Comparison of ENCODE assay signal across 23 cellular contexts in genomic region chr6:118683881-118684872, GRCh38. TPM values are rescaled to one million over a fixed set of nuclear protein-coding genes. Genes with fewer than 3 reads are reported as not detected.
A peak's percentile ranks its signal among the peaks of the same experiment; 100 is the strongest.
DNase-seq lines count a peak whose midpoint lies in the region; ATAC-seq, FAIRE-seq and TF ChIP-seq lines count a peak whose summit lies in the region.
"Had no signal": no experiment of that assay in that cellular context is flagged by ENCODE, and none has a peak within 500 bp of the region (broad histone marks: within the 10 kb centered on the region; RNA-seq: fewer than 3 reads in every experiment).

No MANE protein-coding gene starts in this region.

- peaks cover 28% of the 10 kb centered on the region for H3K36me3 Mint-ChIP-seq in activated T-cell treated with anti-CD3 and anti-CD28 coated beads, Interleukin-2, amount 50 U/mL, for 24 hours (ENCODE audit: low read depth)
- peaks cover 44% of the 10 kb centered on the region for H3K36me3 Mint-ChIP-seq in activated T-helper 2 cell treated with anti-CD3 and anti-CD28 coated beads, Interferon-gamma antibody, Interleukin-2, Interleukin-4, amounts not matched to agents 10 μg/mL and 5 μg/mL and 100 μg/mL, durations not matched to agents 14 hours and 24 hours and 36 hours (ENCODE audit: low read depth)
- no peaks in the 10 kb centered on the region for H3K36me3 Mint-ChIP-seq in progenitor cell of endocrine pancreas (ENCODE audit: insufficient read depth)
- H3K36me3 Mint-ChIP-seq: brain had no signal

- peaks cover 77% of the 10 kb centered on the region for H3K4me1 Mint-ChIP-seq in activated T-cell treated with anti-CD3 and anti-CD28 coated beads, Interleukin-2, amount 50 U/mL, for 24 hours (ENCODE audit: low read depth)
- H3K4me1 Mint-ChIP-seq in activated T-helper 2 cell treated with anti-CD3 and anti-CD28 coated beads, Interferon-gamma antibody, Interleukin-2, Interleukin-4, amounts not matched to agents 10 μg/mL and 5 μg/mL and 100 μg/mL, durations not matched to agents 14 hours and 24 hours and 36 hours (ENCODE audit: low read depth) = peaks cover 60% of the 10 kb centered on the region
- H3K4me1 Mint-ChIP-seq in progenitor cell of endocrine pancreas (ENCODE audit: low read depth) = no peaks in the 10 kb centered on the region

- H2AFZ ChIP-seq in parathyroid adenoma = peak overlapping the region; percentile 13

- FAIRE-seq in GM19239 (lab: Jason Lieb, UNC) (peak; percentile 57), frontal cortex (lab: Jason Lieb, UNC) (no peak)
- FAIRE-seq: TTC549 had no signal

- H3K4me3 ChIP-seq in parathyroid adenoma (ENCODE audit: low read depth, low read length) = no peak overlapping the region
- H3K4me3 ChIP-seq: colonic mucosa, HAP-1, transverse colon had no signal

- H3K27ac Mint-ChIP-seq in activated T-cell treated with anti-CD3 and anti-CD28 coated beads, Interleukin-2, amount 50 U/mL, for 24 hours = peak overlapping the region; percentile 87
- H3K27ac Mint-ChIP-seq in activated T-helper 2 cell treated with anti-CD3 and anti-CD28 coated beads, Interferon-gamma antibody, Interleukin-2, Interleukin-4, amounts not matched to agents 10 μg/mL and 5 μg/mL and 100 μg/mL, durations not matched to agents 14 hours and 24 hours and 36 hours = peak overlapping the region; percentile 76
- H3K27ac Mint-ChIP-seq in progenitor cell of endocrine pancreas = no peak overlapping the region
- H3K27ac Mint-ChIP-seq: brain; stimulated activated naive B cell treated with anti-CD40 and anti-IgM and Interleukin-4, amounts not matched to agents 10 μg/mL and 1 μg/mL and 100 μg/mL, for 72 hours had no signal

- H3K9me3 Mint-ChIP-seq in activated T-cell treated with anti-CD3 and anti-CD28 coated beads, Interleukin-2, amount 50 U/mL, for 24 hours = no peaks in the 10 kb centered on the region
- H3K9me3 Mint-ChIP-seq in activated T-helper 2 cell treated with anti-CD3 and anti-CD28 coated beads, Interferon-gamma antibody, Interleukin-2, Interleukin-4, amounts not matched to agents 10 μg/mL and 5 μg/mL and 100 μg/mL, durations not matched to agents 14 hours and 24 hours and 36 hours = no peaks in the 10 kb centered on the region
- H3K9me3 Mint-ChIP-seq in progenitor cell of endocrine pancreas (ENCODE audit: low read depth) = no peaks in the 10 kb centered on the region
- H3K9me3 Mint-ChIP-seq: brain; stimulated activated naive B cell treated with anti-CD40 and anti-IgM and Interleukin-4, amounts not matched to agents 10 μg/mL and 1 μg/mL and 100 μg/mL, for 72 hours had no signal

- TF ChIP-seq CTCF in parathyroid adenoma (IDR thresholded peaks at IDR 0.05) (no peak), progenitor cell of endocrine pancreas (IDR thresholded peaks at IDR 0.05; ENCODE audit: unreplicated experiment) (no peak)

- H3K27me3 ChIP-seq in parathyroid adenoma (ENCODE audit: control insufficient read depth, insufficient read depth, low read length) = no peaks in the 10 kb centered on the region
- H3K27me3 ChIP-seq: colonic mucosa, foreskin keratinocyte, neutrophil, transverse colon had no signal

- no peaks in the 10 kb centered on the region for H3K27me3 Mint-ChIP-seq in activated T-cell treated with anti-CD3 and anti-CD28 coated beads, Interleukin-2, amount 50 U/mL, for 24 hours
- no peaks in the 10 kb centered on the region for H3K27me3 Mint-ChIP-seq in activated T-helper 2 cell treated with anti-CD3 and anti-CD28 coated beads, Interferon-gamma antibody, Interleukin-2, Interleukin-4, amounts not matched to agents 10 μg/mL and 5 μg/mL and 100 μg/mL, durations not matched to agents 14 hours and 24 hours and 36 hours (ENCODE audit: low read depth)
- no peaks in the 10 kb centered on the region for H3K27me3 Mint-ChIP-seq in progenitor cell of endocrine pancreas
- H3K27me3 Mint-ChIP-seq: brain; stimulated activated naive B cell treated with anti-CD40 and anti-IgM and Interleukin-4, amounts not matched to agents 10 μg/mL and 1 μg/mL and 100 μg/mL, for 72 hours had no signal

- H3K4me1 ChIP-seq in parathyroid adenoma = peaks cover 2% of the 10 kb centered on the region
- H3K4me1 ChIP-seq: colonic mucosa, HAP-1, transverse colon had no signal

- H3K36me3 ChIP-seq in parathyroid adenoma (ENCODE audit: control insufficient read depth, insufficient read depth, low read length) = no peaks in the 10 kb centered on the region
- H3K36me3 ChIP-seq: colonic mucosa, HAP-1, neutrophil, transverse colon had no signal

- no peaks in the 10 kb centered on the region for H3K9me3 ChIP-seq in parathyroid adenoma (ENCODE audit: control insufficient read depth, low read length)
- H3K9me3 ChIP-seq: colonic mucosa, HAP-1, neutrophil, transverse colon had no signal

- no peaks in the 10 kb centered on the region for H3K79me2 ChIP-seq in parathyroid adenoma

- no peak overlapping the region for H3K9ac ChIP-seq in parathyroid adenoma

- no peak for DNase-seq in activated T-cell treated with anti-CD3 and anti-CD28 coated beads, Interleukin-2, amount 50 U/mL, for 24 hours
- no peak for DNase-seq in activated T-cell treated with anti-CD3 and anti-CD28 coated beads, Interleukin-2, amount 50 U/mL, for 1 hour
- no peak for DNase-seq in GM19239 (ENCODE audit: insufficient read length, low spot score)
- no peak for DNase-seq in activated T-helper 2 cell treated with anti-CD3 and anti-CD28 coated beads, Interferon-gamma antibody, Interleukin-2, Interleukin-4, amounts not matched to agents 10 μg/mL and 5 μg/mL and 100 μg/mL, durations not matched to agents 14 hours and 24 hours and 36 hours (ENCODE audit: low spot score)
- DNase-seq in progenitor cell of endocrine pancreas (ENCODE audit: low spot score, unreplicated experiment) = no peak
- no peak for DNase-seq in frontal cortex (ENCODE audit: low spot score in 2 of 2)
- DNase-seq: colonic mucosa; DND-41; foreskin keratinocyte; mesendoderm; NCI-H1092 treated with DMSO at 0.1 percent for 48 hours; NCI-H510A treated with DMSO at 0.1 percent for 48 hours; RPMI8226; stimulated activated CD4-positive, alpha-beta T cell treated with anti-CD3 and anti-CD28 coated beads, Interleukin-12 subunit alpha, Interleukin-12 subunit beta, amount 100 ng/mL, for 4 hours; stimulated activated naive B cell treated with anti-CD40 and anti-IgM and Interleukin-4, amounts not matched to agents 10 μg/mL and 1 μg/mL and 100 μg/mL, for 72 hours; transverse colon had no signal

- H3K4me2 ChIP-seq in parathyroid adenoma (ENCODE audit: low read length) = no peak overlapping the region

- H3K4me3 Mint-ChIP-seq in activated T-cell treated with anti-CD3 and anti-CD28 coated beads, Interleukin-2, amount 50 U/mL, for 24 hours = peak overlapping the region; percentile 30
- no peak overlapping the region for H3K4me3 Mint-ChIP-seq in activated T-helper 2 cell treated with anti-CD3 and anti-CD28 coated beads, Interferon-gamma antibody, Interleukin-2, Interleukin-4, amounts not matched to agents 10 μg/mL and 5 μg/mL and 100 μg/mL, durations not matched to agents 14 hours and 24 hours and 36 hours (ENCODE audit: low read depth)
- H3K4me3 Mint-ChIP-seq in progenitor cell of endocrine pancreas (ENCODE audit: low read depth) = no peak overlapping the region
- H3K4me3 Mint-ChIP-seq: brain; stimulated activated naive B cell treated with anti-CD40 and anti-IgM and Interleukin-4, amounts not matched to agents 10 μg/mL and 1 μg/mL and 100 μg/mL, for 72 hours had no signal

- H3K27ac ChIP-seq in parathyroid adenoma = no peak overlapping the region
- H3K27ac ChIP-seq: colonic mucosa, foreskin keratinocyte, neutrophil, transverse colon had no signal

- no peak for ATAC-seq in HG03039 (IDR thresholded peaks at IDR 0.05; ENCODE audit: unreplicated experiment)
- ATAC-seq: foreskin keratinocyte; SK-N-SH treated with all-trans-retinoic acid at 6 μM for 48 hours; stimulated activated naive B cell treated with anti-CD40 and anti-IgM and Interleukin-4, amounts not matched to agents 10 μg/mL and 1 μg/mL and 100 μg/mL, for 72 hours had no signal

- intact Hi-C loops in activated T-helper 2 cell treated with anti-CD3 and anti-CD28 coated beads, Interferon-gamma antibody, Interleukin-2, Interleukin-4, amounts not matched to agents 10 μg/mL and 5 μg/mL and 100 μg/mL, durations not matched to agents 14 hours and 24 hours and 36 hours (cut with micrococcal nuclease) = loop anchor here (1.0 kb wide), 1 partner anchor 33 kb away; the partner anchor contains the start of gene CEP85L

RNA-seq across cellular contexts. Expression of gene CEP85L, which starts 32.8 kb away (rescaled TPM):
- total RNA-seq in activated T-helper 2 cell treated with anti-CD3 and anti-CD28 coated beads, Interferon-gamma antibody, Interleukin-2, Interleukin-4, amounts not matched to agents 10 μg/mL and 5 μg/mL and 100 μg/mL, durations not matched to agents 14 hours and 24 hours and 36 hours = 34.2 and 36.7 TPM in 2 replicates
- total RNA-seq in progenitor cell of endocrine pancreas = 6.8 and 8.8 TPM in 2 replicates
- total RNA-seq in frontal cortex = 42.4 TPM
